In the genomic region with DNA sequence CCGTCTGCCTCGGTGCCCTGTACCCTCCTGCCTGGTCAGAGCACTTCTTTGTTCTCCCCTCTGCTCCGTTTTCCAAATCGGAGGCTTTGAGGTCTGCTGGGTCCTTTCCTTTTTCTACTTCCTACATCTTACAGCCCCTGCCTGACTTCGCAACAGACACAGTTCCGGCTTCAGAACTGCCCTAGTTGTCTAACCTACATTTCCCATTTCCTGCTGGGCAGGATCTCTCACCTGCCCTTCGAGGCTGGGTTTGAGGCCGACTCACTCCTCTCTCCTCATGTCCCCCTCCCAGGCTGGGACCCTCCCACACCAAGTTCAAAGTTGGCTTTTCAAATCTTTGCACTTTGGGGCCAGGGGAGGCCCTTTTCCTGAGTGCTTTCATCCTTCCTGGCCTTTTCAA, we compare ENCODE assay signal across 1 cellular context.
TF ChIP-seq lines count a peak whose summit lies in the region.

No MANE protein-coding gene starts in this region.

TF ChIP-seq in WTC11, 78 proteins besides CTCF, POLR2A, EP300 and RAD21 (continued from another document):
- TF ChIP-seq, protein P1, sequence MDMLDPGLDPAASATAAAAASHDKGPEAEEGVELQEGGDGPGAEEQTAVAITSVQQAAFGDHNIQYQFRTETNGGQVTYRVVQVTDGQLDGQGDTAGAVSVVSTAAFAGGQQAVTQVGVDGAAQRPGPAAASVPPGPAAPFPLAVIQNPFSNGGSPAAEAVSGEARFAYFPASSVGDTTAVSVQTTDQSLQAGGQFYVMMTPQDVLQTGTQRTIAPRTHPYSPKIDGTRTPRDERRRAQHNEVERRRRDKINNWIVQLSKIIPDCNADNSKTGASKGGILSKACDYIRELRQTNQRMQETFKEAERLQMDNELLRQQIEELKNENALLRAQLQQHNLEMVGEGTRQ (CRISPR knock-in tag; IDR thresholded peaks at IDR 0.05), result no peak
- no peak for TF ChIP-seq NFYB (CRISPR knock-in tag; conservative IDR thresholded peaks at IDR 0.05; ENCODE audit: low read depth)
- no peak for TF ChIP-seq ZNF219 (CRISPR knock-in tag; IDR thresholded peaks at IDR 0.05; ENCODE audit: borderline replicate concordance)
- TF ChIP-seq CREB1 (CRISPR knock-in tag; IDR thresholded peaks at IDR 0.05), result no peak
- no peak for TF ChIP-seq ZNF263 (CRISPR knock-in tag; IDR thresholded peaks at IDR 0.05; ENCODE audit: low read depth)
- no peak for TF ChIP-seq ZNF121 (CRISPR knock-in tag; IDR thresholded peaks at IDR 0.05)
- TF ChIP-seq ZNF232 (CRISPR knock-in tag; IDR thresholded peaks at IDR 0.05), result no peak
- TF ChIP-seq ATF1 (CRISPR knock-in tag; IDR thresholded peaks at IDR 0.05), result no peak
- no peak for TF ChIP-seq GTF2I (CRISPR knock-in tag; conservative IDR thresholded peaks at IDR 0.05)
- TF ChIP-seq TCF7 (CRISPR knock-in tag; IDR thresholded peaks at IDR 0.05; ENCODE audit: low read depth), result no peak
